In the genomic region with DNA sequence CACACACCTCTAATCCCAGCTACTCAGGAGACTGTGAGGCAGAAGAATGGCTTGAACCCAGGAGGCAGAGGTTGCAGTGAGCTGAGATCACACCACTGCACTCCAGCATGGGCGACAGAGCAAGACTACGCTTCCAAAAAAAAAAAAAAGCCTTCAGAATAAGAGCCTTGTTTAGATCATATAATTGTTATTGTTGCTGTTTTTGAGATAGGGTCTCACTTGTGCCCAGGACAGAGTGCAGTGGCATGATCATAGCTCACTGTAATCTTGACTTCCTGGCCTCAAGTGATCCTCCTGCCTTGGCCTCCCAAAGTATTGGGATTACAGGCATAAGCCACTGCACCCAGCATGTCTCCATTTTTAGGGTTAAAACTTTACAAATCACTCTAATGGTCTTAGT, we compare ENCODE assay signal across 8 cellular contexts.
A peak's percentile ranks its signal among the peaks of the same experiment; 100 is the strongest.
DNase-seq lines count a peak whose midpoint lies in the region; TF ChIP-seq lines count a peak whose summit lies in the region.
"Not testable (repeated sequence)": the region's sequence is repeated elsewhere in the genome, so short reads cannot be mapped to it uniquely, and the experiment has no call there.

No MANE protein-coding gene starts in this region.

- not testable (repeated sequence) for TF ChIP-seq POLR2A in esophagus muscularis mucosa (IDR thresholded peaks at IDR 0.05; ENCODE audit: low read depth)

- H3K4me3 ChIP-seq in HEK293 (ENCODE audit: low read depth, low read length); esophagus muscularis mucosa; left ventricle myocardium inferior; hepatocyte; parathyroid adenoma (ENCODE audit: low read depth, low read length); skeletal muscle tissue (ENCODE audit: low read length in 3 of 3): not testable (repeated sequence)

- intact Hi-C loops in esophagus muscularis mucosa (cut with DNase I); left ventricle myocardium inferior (cut with micrococcal nuclease): not testable (repeated sequence)

- H3K9me3 ChIP-seq in HEK293 (ENCODE audit: control insufficient read depth, insufficient read depth, low read depth, low read length); esophagus muscularis mucosa; left ventricle myocardium inferior (replicated peaks); hepatocyte (ENCODE audit: low read depth); parathyroid adenoma (ENCODE audit: control insufficient read depth, low read length); skeletal muscle tissue (ENCODE audit: control insufficient read depth in 3 of 3, low read length in 3 of 3): not testable (repeated sequence)

- not testable (repeated sequence) for H3K4me1 ChIP-seq in HEK293 (ENCODE audit: control insufficient read depth, insufficient read depth, low read length); hepatocyte (ENCODE audit: insufficient read depth); parathyroid adenoma
- H3K4me1 ChIP-seq in esophagus muscularis mucosa (peaks cover 5 to 23% (median 13%) of the 10 kb centered on the region in 4 donors), left ventricle myocardium inferior (peaks cover 43% of the 10 kb centered on the region), skeletal muscle tissue (ENCODE audit: control insufficient read depth in 3 of 3, insufficient read depth in 3 of 3, low read length in 3 of 3) (peaks cover 3 to 16% (median 14%) of the 10 kb centered on the region in 3 donors)

- H3K27me3 Mint-ChIP-seq in nephron (ENCODE audit: low read depth) = not testable (repeated sequence)

- H4K20me1 ChIP-seq in hepatocyte (ENCODE audit: insufficient read depth, poor library complexity, severe bottlenecking) = not testable (repeated sequence)

- POLR2A ChIA-PET in HEK293 (lab: Yijun Ruan, JAX) = interaction anchor here (0.7 kb wide), 1 partner anchor 130 kb away, joined by 7 read pairs; no protein-coding TSS in a partner anchor

- TF ChIP-seq EP300 in esophagus muscularis mucosa (IDR thresholded peaks at IDR 0.05) = not testable (repeated sequence)

- H3K27ac ChIP-seq in 22Rv1 (peak overlapping the region; percentile 61), esophagus muscularis mucosa (replicated peaks in 1 of 4) (peak overlapping the region in 3 of 4 donors; percentile 4 to 31 (median 12)), left ventricle myocardium inferior (replicated peaks) (peak overlapping the region; percentile 68), hepatocyte (peak overlapping the region; percentile 75), parathyroid adenoma (peak overlapping the region; percentile 46), skeletal muscle tissue (ENCODE audit: low read depth, low read length) (peak overlapping the region; percentile 76)
- not testable (repeated sequence) for H3K27ac ChIP-seq in HEK293 (ENCODE audit: extremely low read depth, low read depth, low read length)

- H2AFZ ChIP-seq in hepatocyte, parathyroid adenoma: not testable (repeated sequence)

- H3K36me3 Mint-ChIP-seq in nephron (ENCODE audit: low read depth) = not testable (repeated sequence)

- H3K79me2 ChIP-seq in hepatocyte = peaks cover 18% of the 10 kb centered on the region
- H3K79me2 ChIP-seq in parathyroid adenoma = not testable (repeated sequence)

- WGBS in esophagus muscularis mucosa = 85% methylated on average over 2 of the region's 2 CpGs
- WGBS in hepatocyte (ENCODE audit: low lambda C conversion rate, missing lambda C conversion rate) = 100% methylated on average over 2 of the region's 2 CpGs

- not testable (repeated sequence) for H3K4me3 Mint-ChIP-seq in nephron

- CTCF ChIA-PET in HEK293 (lab: Yijun Ruan, JAX) = interaction anchor here (0.6 to 1.4 kb wide), 3 partner anchors 10 to 742 kb away, joined by 3 read pairs; no protein-coding TSS in a partner anchor

- H3K9me3 Mint-ChIP-seq in nephron = not testable (repeated sequence)

- not testable (repeated sequence) for H3K27me3 ChIP-seq in esophagus muscularis mucosa; left ventricle myocardium inferior (ENCODE audit: low read depth); hepatocyte; parathyroid adenoma (ENCODE audit: control insufficient read depth, insufficient read depth, low read length); skeletal muscle tissue (ENCODE audit: control insufficient read depth in 3 of 3, insufficient read depth in 3 of 3, low read length in 3 of 3)

- not testable (repeated sequence) for DNase-seq in esophagus muscularis mucosa (ENCODE audit: extremely low spot score); left ventricle myocardium inferior; hepatocyte (ENCODE audit: low spot score)

- H3K4me1 Mint-ChIP-seq in nephron = peaks cover 36% of the 10 kb centered on the region

- not testable (repeated sequence) for H3K9ac ChIP-seq in parathyroid adenoma
- peak overlapping the region in 1 of 3 donors; percentile 16 for H3K9ac ChIP-seq in skeletal muscle tissue (ENCODE audit: low read depth in 1 of 3, low read length in 3 of 3)

- H3K4me2 ChIP-seq in hepatocyte (peak overlapping the region; percentile 36), parathyroid adenoma (ENCODE audit: low read length) (peak overlapping the region; percentile 33)

- H3K27ac Mint-ChIP-seq in nephron = peak overlapping the region; percentile 88 to 97 (median 92)

- H3K9me2 ChIP-seq in hepatocyte (replicated peaks; ENCODE audit: insufficient read depth) = not testable (repeated sequence)

- TF ChIP-seq CTCF in 22Rv1 (IDR thresholded peaks at IDR 0.05); HEK293 (tag by site-specific recombination; IDR thresholded peaks at IDR 0.05); esophagus muscularis mucosa (IDR thresholded peaks at IDR 0.05); left ventricle myocardium inferior (IDR thresholded peaks at IDR 0.05; ENCODE audit: borderline replicate concordance); hepatocyte (IDR thresholded peaks at IDR 0.05; ENCODE audit: poor library complexity); nephron (IDR thresholded peaks at IDR 0.05; ENCODE audit: unreplicated experiment in 3 of 3); parathyroid adenoma (IDR thresholded peaks at IDR 0.05): not testable (repeated sequence)

- H3K36me3 ChIP-seq in HEK293 (ENCODE audit: control insufficient read depth in 2 of 2, insufficient read depth in 1 of 2, low read length in 2 of 2); esophagus muscularis mucosa; left ventricle myocardium inferior; hepatocyte (replicated peaks; ENCODE audit: insufficient read depth, low read depth); parathyroid adenoma (ENCODE audit: control insufficient read depth, insufficient read depth, low read length); skeletal muscle tissue (ENCODE audit: control insufficient read depth in 3 of 3, insufficient read depth in 3 of 3, low read length in 3 of 3): not testable (repeated sequence)

TF ChIP-seq in HEK293, 187 proteins besides CTCF, POLR2A, EP300 and RAD21:
- TF ChIP-seq MYNN (tag by site-specific recombination; IDR thresholded peaks at IDR 0.05; ENCODE audit: borderline replicate concordance) = peak; percentile 87
